2 cellular contexts compared by ENCODE assay signal in the genomic region with DNA sequence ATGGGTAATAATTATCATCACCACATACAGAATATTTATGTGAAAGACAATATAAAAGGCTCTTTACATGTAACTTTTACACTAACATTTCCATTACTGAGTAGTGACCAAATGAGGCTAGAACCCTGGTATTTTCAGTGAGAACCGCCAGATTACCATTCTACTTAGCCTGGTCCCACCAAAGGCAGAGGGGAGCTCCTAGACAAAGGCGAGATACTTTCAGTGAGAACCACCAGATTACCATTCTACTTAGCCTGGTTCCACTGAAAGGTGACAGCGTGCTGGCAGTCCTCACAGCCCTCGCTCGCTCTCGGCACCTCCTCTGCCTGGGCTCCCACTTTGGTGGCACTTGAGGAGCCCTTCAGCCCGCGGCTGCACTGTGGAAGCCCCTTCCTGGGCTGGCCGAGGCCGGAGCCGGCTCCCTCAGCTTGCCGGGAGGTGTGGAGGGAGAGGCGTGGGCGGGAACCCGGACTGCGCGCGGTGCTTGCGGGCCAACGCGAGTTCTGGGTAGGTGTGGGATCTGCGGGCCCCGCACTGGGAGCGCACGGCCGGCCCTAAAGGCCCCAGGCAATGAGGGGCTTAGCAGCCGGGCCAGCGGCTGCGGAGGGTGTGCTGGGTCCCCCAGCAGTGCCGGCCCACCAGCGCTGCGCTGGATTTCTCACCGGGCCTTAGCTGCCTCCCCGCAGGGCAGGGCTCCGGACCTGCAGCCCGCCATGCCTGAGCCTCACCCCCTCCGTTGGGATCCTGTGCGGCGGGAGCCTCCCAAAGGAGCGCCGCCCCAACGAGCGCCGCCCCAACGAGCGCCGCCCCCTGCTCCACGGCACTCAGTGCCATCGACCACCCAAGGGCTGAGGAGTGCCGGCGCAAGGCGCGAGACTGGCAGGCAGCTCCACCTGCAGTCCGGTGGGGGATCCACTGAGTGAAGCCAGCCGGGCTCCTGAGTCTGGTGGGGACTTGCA.
TF ChIP-seq lines count a peak whose summit lies in the region.

No MANE protein-coding gene starts in this region.

TF ChIP-seq in A549, 52 proteins besides CTCF, POLR2A, EP300 and RAD21:
- TF ChIP-seq NR3C1 (IDR thresholded peaks at IDR 0.05) (no peak), FOSL2 (IDR thresholded peaks at IDR 0.05) (no peak), FOSL2 (CRISPR knock-in tag; IDR thresholded peaks at IDR 0.05) (no peak), SMC3 (IDR thresholded peaks at IDR 0.05) (no peak), MAZ (IDR thresholded peaks at IDR 0.05; ENCODE audit: borderline replicate concordance, low read depth, low read length) (no peak), ZSCAN20 (CRISPR knock-in tag; IDR thresholded peaks at IDR 0.05) (no peak), CBX2 (IDR thresholded peaks at IDR 0.05; ENCODE audit: borderline replicate concordance, low read depth) (no peak), NFE2L2 (conservative IDR thresholded peaks at IDR 0.05; ENCODE audit: low read length) (no peak), RFX5 (IDR thresholded peaks at IDR 0.05) (no peak), ZC3H11A (IDR thresholded peaks at IDR 0.05) (no peak), CHD4 (IDR thresholded peaks at IDR 0.05; ENCODE audit: borderline replicate concordance) (no peak), SREBF2 (IDR thresholded peaks at IDR 0.05) (no peak), JUN (IDR thresholded peaks at IDR 0.05) (no peak), KDM5A (IDR thresholded peaks at IDR 0.05) (no peak), FOXS1 (CRISPR knock-in tag; IDR thresholded peaks at IDR 0.05) (no peak), PHF8 (IDR thresholded peaks at IDR 0.05; ENCODE audit: borderline replicate concordance, low read depth) (no peak)
- TF ChIP-seq, protein P1, sequence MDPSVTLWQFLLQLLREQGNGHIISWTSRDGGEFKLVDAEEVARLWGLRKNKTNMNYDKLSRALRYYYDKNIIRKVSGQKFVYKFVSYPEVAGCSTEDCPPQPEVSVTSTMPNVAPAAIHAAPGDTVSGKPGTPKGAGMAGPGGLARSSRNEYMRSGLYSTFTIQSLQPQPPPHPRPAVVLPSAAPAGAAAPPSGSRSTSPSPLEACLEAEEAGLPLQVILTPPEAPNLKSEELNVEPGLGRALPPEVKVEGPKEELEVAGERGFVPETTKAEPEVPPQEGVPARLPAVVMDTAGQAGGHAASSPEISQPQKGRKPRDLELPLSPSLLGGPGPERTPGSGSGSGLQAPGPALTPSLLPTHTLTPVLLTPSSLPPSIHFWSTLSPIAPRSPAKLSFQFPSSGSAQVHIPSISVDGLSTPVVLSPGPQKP (IDR thresholded peaks at IDR 0.05; ENCODE audit: low read depth, low read length) = no peak
- TF ChIP-seq, protein P2, sequence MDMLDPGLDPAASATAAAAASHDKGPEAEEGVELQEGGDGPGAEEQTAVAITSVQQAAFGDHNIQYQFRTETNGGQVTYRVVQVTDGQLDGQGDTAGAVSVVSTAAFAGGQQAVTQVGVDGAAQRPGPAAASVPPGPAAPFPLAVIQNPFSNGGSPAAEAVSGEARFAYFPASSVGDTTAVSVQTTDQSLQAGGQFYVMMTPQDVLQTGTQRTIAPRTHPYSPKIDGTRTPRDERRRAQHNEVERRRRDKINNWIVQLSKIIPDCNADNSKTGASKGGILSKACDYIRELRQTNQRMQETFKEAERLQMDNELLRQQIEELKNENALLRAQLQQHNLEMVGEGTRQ (IDR thresholded peaks at IDR 0.05) = no peak
- TF ChIP-seq, protein P3, sequence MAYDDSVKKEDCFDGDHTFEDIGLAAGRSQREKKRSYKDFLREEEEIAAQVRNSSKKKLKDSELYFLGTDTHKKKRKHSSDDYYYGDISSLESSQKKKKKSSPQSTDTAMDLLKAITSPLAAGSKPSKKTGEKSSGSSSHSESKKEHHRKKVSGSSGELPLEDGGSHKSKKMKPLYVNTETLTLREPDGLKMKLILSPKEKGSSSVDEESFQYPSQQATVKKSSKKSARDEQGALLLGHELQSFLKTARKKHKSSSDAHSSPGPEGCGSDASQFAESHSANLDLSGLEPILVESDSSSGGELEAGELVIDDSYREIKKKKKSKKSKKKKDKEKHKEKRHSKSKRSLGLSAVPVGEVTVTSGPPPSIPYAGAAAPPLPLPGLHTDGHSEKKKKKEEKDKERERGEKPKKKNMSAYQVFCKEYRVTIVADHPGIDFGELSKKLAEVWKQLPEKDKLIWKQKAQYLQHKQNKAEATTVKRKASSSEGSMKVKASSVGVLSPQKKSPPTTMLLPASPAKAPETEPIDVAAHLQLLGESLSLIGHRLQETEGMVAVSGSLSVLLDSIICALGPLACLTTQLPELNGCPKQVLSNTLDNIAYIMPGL (CRISPR knock-in tag; IDR thresholded peaks at IDR 0.05; ENCODE audit: borderline replicate concordance) = no peak

TF ChIP-seq in K562, 482 proteins besides CTCF, POLR2A, EP300 and RAD21 (continues in another document):
- TF ChIP-seq ZNF586 (CRISPR knock-in tag; conservative IDR thresholded peaks at IDR 0.05) = no peak
- no peak for TF ChIP-seq SIN3A (IDR thresholded peaks at IDR 0.05; ENCODE audit: borderline replicate concordance in 2 of 2, control insufficient read depth in 1 of 2, low read depth in 2 of 2, low read length in 2 of 2)
- TF ChIP-seq GABPA (tag; conservative IDR thresholded peaks at IDR 0.05; ENCODE audit: low read depth) = no peak
- no peak for TF ChIP-seq ZFP36 (IDR thresholded peaks at IDR 0.05; ENCODE audit: low read depth, low read length, partially characterized antibody)
- TF ChIP-seq, protein P4, sequence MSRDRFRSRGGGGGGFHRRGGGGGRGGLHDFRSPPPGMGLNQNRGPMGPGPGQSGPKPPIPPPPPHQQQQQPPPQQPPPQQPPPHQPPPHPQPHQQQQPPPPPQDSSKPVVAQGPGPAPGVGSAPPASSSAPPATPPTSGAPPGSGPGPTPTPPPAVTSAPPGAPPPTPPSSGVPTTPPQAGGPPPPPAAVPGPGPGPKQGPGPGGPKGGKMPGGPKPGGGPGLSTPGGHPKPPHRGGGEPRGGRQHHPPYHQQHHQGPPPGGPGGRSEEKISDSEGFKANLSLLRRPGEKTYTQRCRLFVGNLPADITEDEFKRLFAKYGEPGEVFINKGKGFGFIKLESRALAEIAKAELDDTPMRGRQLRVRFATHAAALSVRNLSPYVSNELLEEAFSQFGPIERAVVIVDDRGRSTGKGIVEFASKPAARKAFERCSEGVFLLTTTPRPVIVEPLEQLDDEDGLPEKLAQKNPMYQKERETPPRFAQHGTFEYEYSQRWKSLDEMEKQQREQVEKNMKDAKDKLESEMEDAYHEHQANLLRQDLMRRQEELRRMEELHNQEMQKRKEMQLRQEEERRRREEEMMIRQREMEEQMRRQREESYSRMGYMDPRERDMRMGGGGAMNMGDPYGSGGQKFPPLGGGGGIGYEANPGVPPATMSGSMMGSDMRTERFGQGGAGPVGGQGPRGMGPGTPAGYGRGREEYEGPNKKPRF (IDR thresholded peaks at IDR 0.05; ENCODE audit: low read depth, low read length) = no peak
- TF ChIP-seq, protein P5, sequence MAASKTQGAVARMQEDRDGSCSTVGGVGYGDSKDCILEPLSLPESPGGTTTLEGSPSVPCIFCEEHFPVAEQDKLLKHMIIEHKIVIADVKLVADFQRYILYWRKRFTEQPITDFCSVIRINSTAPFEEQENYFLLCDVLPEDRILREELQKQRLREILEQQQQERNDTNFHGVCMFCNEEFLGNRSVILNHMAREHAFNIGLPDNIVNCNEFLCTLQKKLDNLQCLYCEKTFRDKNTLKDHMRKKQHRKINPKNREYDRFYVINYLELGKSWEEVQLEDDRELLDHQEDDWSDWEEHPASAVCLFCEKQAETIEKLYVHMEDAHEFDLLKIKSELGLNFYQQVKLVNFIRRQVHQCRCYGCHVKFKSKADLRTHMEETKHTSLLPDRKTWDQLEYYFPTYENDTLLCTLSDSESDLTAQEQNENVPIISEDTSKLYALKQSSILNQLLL (CRISPR knock-in tag; IDR thresholded peaks at IDR 0.05; ENCODE audit: borderline replicate concordance) = no peak
- TF ChIP-seq SIRT6 (IDR thresholded peaks at IDR 0.05; ENCODE audit: low read depth, low read length) = no peak
- TF ChIP-seq ZKSCAN8 (CRISPR knock-in tag; IDR thresholded peaks at IDR 0.05) = no peak
- no peak for TF ChIP-seq SMARCE1 (IDR thresholded peaks at IDR 0.05)
- TF ChIP-seq, protein P6, sequence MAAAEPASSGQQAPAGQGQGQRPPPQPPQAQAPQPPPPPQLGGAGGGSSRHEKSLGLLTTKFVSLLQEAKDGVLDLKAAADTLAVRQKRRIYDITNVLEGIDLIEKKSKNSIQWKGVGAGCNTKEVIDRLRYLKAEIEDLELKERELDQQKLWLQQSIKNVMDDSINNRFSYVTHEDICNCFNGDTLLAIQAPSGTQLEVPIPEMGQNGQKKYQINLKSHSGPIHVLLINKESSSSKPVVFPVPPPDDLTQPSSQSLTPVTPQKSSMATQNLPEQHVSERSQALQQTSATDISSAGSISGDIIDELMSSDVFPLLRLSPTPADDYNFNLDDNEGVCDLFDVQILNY (CRISPR knock-in tag; IDR thresholded peaks at IDR 0.05) = no peak
- no peak for TF ChIP-seq ERF (CRISPR knock-in tag; IDR thresholded peaks at IDR 0.05)
- TF ChIP-seq POLR2AphosphoS2 (IDR thresholded peaks at IDR 0.05; ENCODE audit: low read length) = no peak
- TF ChIP-seq, protein P7, sequence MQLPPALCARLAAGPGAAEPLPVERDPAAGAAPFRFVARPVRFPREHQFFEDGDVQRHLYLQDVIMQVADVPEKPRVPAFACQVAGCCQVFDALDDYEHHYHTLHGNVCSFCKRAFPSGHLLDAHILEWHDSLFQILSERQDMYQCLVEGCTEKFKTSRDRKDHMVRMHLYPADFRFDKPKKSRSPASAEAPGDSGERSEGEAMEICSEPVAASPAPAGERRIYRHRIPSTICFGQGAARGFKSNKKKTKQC (CRISPR knock-in tag; IDR thresholded peaks at IDR 0.05) = 0 out of 2 replicates have a peak, but pooled peaks have one; percentile 25
- no peak for TF ChIP-seq STAT5A (IDR thresholded peaks at IDR 0.05; ENCODE audit: borderline replicate concordance, low read length)
- no peak for TF ChIP-seq DMBX1 (CRISPR knock-in tag; IDR thresholded peaks at IDR 0.05; ENCODE audit: borderline replicate concordance)
- TF ChIP-seq, protein P8, sequence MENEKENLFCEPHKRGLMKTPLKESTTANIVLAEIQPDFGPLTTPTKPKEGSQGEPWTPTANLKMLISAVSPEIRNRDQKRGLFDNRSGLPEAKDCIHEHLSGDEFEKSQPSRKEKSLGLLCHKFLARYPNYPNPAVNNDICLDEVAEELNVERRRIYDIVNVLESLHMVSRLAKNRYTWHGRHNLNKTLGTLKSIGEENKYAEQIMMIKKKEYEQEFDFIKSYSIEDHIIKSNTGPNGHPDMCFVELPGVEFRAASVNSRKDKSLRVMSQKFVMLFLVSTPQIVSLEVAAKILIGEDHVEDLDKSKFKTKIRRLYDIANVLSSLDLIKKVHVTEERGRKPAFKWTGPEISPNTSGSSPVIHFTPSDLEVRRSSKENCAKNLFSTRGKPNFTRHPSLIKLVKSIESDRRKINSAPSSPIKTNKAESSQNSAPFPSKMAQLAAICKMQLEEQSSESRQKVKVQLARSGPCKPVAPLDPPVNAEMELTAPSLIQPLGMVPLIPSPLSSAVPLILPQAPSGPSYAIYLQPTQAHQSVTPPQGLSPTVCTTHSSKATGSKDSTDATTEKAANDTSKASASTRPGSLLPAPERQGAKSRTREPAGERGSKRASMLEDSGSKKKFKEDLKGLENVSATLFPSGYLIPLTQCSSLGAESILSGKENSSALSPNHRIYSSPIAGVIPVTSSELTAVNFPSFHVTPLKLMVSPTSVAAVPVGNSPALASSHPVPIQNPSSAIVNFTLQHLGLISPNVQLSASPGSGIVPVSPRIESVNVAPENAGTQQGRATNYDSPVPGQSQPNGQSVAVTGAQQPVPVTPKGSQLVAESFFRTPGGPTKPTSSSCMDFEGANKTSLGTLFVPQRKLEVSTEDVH (IDR thresholded peaks at IDR 0.05; ENCODE audit: low read depth, partially characterized antibody) = no peak
- TF ChIP-seq, protein P9, sequence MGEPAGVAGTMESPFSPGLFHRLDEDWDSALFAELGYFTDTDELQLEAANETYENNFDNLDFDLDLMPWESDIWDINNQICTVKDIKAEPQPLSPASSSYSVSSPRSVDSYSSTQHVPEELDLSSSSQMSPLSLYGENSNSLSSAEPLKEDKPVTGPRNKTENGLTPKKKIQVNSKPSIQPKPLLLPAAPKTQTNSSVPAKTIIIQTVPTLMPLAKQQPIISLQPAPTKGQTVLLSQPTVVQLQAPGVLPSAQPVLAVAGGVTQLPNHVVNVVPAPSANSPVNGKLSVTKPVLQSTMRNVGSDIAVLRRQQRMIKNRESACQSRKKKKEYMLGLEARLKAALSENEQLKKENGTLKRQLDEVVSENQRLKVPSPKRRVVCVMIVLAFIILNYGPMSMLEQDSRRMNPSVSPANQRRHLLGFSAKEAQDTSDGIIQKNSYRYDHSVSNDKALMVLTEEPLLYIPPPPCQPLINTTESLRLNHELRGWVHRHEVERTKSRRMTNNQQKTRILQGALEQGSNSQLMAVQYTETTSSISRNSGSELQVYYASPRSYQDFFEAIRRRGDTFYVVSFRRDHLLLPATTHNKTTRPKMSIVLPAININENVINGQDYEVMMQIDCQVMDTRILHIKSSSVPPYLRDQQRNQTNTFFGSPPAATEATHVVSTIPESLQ (CRISPR knock-in tag; IDR thresholded peaks at IDR 0.05) = no peak
- no peak for TF ChIP-seq ZNF584 (CRISPR knock-in tag; IDR thresholded peaks at IDR 0.05; ENCODE audit: low read depth)
- TF ChIP-seq, protein P10, sequence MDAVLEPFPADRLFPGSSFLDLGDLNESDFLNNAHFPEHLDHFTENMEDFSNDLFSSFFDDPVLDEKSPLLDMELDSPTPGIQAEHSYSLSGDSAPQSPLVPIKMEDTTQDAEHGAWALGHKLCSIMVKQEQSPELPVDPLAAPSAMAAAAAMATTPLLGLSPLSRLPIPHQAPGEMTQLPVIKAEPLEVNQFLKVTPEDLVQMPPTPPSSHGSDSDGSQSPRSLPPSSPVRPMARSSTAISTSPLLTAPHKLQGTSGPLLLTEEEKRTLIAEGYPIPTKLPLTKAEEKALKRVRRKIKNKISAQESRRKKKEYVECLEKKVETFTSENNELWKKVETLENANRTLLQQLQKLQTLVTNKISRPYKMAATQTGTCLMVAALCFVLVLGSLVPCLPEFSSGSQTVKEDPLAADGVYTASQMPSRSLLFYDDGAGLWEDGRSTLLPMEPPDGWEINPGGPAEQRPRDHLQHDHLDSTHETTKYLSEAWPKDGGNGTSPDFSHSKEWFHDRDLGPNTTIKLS (IDR thresholded peaks at IDR 0.05; ENCODE audit: borderline replicate concordance, low read depth) = no peak
- TF ChIP-seq SREBF2 (CRISPR knock-in tag; IDR thresholded peaks at IDR 0.05) = no peak
- TF ChIP-seq HDAC3 (IDR thresholded peaks at IDR 0.05; ENCODE audit: borderline replicate concordance, partially characterized antibody) = no peak
- no peak for TF ChIP-seq YBX1 (IDR thresholded peaks at IDR 0.05)
- TF ChIP-seq GTF2F1 (IDR thresholded peaks at IDR 0.05; ENCODE audit: low read depth, low read length) = no peak
- TF ChIP-seq, protein P11, sequence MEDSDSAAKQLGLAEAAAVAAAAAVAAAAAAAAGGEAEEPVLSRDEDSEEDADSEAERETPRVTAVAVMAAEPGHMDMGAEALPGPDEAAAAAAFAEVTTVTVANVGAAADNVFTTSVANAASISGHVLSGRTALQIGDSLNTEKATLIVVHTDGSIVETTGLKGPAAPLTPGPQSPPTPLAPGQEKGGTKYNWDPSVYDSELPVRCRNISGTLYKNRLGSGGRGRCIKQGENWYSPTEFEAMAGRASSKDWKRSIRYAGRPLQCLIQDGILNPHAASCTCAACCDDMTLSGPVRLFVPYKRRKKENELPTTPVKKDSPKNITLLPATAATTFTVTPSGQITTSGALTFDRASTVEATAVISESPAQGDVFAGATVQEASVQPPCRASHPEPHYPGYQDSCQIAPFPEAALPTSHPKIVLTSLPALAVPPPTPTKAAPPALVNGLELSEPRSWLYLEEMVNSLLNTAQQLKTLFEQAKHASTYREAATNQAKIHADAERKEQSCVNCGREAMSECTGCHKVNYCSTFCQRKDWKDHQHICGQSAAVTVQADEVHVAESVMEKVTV (CRISPR knock-in tag; IDR thresholded peaks at IDR 0.05) = no peak
- no peak for TF ChIP-seq LEF1 (IDR thresholded peaks at IDR 0.05)
- TF ChIP-seq MCM7 (IDR thresholded peaks at IDR 0.05) = no peak
